20 cellular contexts compared by ENCODE assay signal in the genomic region with DNA sequence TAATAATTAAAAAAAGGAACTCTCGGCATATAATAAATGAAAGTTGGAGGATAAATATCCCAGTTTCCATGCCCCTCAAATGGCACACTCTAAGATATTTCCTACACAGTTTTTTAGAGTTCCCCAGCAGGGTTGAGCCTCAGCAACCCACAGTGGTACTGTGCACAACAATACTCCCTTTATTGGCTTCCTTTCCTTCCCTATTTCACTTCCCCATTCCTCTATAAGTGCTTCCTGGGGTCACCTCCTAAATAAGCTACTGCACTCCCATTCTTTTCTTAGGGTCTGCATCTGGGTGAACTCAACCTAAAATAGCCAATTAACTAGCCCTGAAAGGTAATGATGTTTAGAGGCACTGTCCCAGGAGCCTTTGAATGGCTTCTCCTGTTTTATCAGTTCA.
"Had no signal": no experiment of that assay in that cellular context is flagged by ENCODE, and none has a peak within 500 bp of the region (broad histone marks: within the 10 kb centered on the region; RNA-seq: fewer than 3 reads in every experiment).

No MANE protein-coding gene starts in this region.

- H3K4me3 ChIP-seq: lung, thoracic aorta had no signal

- H3K4me1 ChIP-seq: gastrocnemius medialis, upper lobe of left lung had no signal

- H3K4me3 Mint-ChIP-seq: activated CD8-positive, alpha-beta T cell treated with anti-CD3 and anti-CD28 coated beads for 36 hours; activated naive CD4-positive, alpha-beta T cell treated with anti-CD3 and anti-CD28 coated beads, Interleukin-2, amount 10 ng/mL, durations not matched to agents 7 days and 5 days; activated naive CD8-positive, alpha-beta T cell treated with anti-CD3 and anti-CD28 coated beads, Interleukin-2, amount 50 U/mL, for 24 hours; mesothelial cell of epicardium; nephron progenitor cell; stimulated activated naive B cell treated with anti-CD40 and anti-IgM and Interleukin-4, amounts not matched to agents 10 μg/mL and 1 μg/mL and 100 μg/mL, for 72 hours had no signal

- H3K27ac ChIP-seq: gastrocnemius medialis, thoracic aorta, upper lobe of left lung had no signal

- H3K36me3 ChIP-seq: gastrocnemius medialis, thoracic aorta, upper lobe of left lung had no signal

- H3K9me3 Mint-ChIP-seq: activated CD8-positive, alpha-beta T cell treated with anti-CD3 and anti-CD28 coated beads for 36 hours; activated naive CD4-positive, alpha-beta T cell treated with anti-CD3 and anti-CD28 coated beads, Interleukin-2, amount 10 ng/mL, durations not matched to agents 7 days and 5 days; activated naive CD8-positive, alpha-beta T cell treated with anti-CD3 and anti-CD28 coated beads, Interleukin-2, amount 50 U/mL, for 24 hours had no signal

- H3K27me3 ChIP-seq: gastrocnemius medialis, upper lobe of left lung had no signal

- H3K9me3 ChIP-seq: gastrocnemius medialis, thoracic aorta, upper lobe of left lung had no signal

- H3K27ac Mint-ChIP-seq: activated CD8-positive, alpha-beta T cell treated with anti-CD3 and anti-CD28 coated beads for 36 hours; activated naive CD4-positive, alpha-beta T cell treated with anti-CD3 and anti-CD28 coated beads, Interleukin-2, amount 10 ng/mL, durations not matched to agents 7 days and 5 days; activated naive CD8-positive, alpha-beta T cell treated with anti-CD3 and anti-CD28 coated beads, Interleukin-2, amount 50 U/mL, for 24 hours; nephron progenitor cell; stimulated activated naive B cell treated with anti-CD40 and anti-IgM and Interleukin-4, amounts not matched to agents 10 μg/mL and 1 μg/mL and 100 μg/mL, for 72 hours had no signal

- DNase-seq: activated CD4-positive, alpha-beta T cell treated with anti-CD3 and anti-CD28 coated beads for 48 hours; activated CD4-positive, CD25-positive, alpha-beta regulatory T cell; activated CD8-positive, alpha-beta T cell treated with anti-CD3 and anti-CD28 coated beads for 36 hours; activated effector memory CD4-positive, alpha-beta T cell treated with Interleukin-2 at 50 U/mL for 16 hours; activated naive CD4-positive, alpha-beta T cell treated with anti-CD3 and anti-CD28 coated beads, Interleukin-2, amount 10 ng/mL, durations not matched to agents 7 days and 5 days; activated naive CD8-positive, alpha-beta T cell treated with anti-CD3 and anti-CD28 coated beads, Interleukin-2, amount 50 U/mL, for 24 hours; activated T-cell treated with anti-CD3 and anti-CD28 coated beads, Interleukin-2, amount 50 U/mL, for 48 hours; aorta; cortex of kidney; erythroblast; gastrocnemius medialis; head of caudate nucleus; kidney; nephron progenitor cell; occipital lobe; stimulated activated naive B cell treated with anti-CD40 and anti-IgM and Interleukin-4, amounts not matched to agents 10 μg/mL and 1 μg/mL and 100 μg/mL, for 72 hours; upper lobe of left lung had no signal

- H3K36me3 Mint-ChIP-seq: activated naive CD4-positive, alpha-beta T cell treated with anti-CD3 and anti-CD28 coated beads, Interleukin-2, amount 10 ng/mL, durations not matched to agents 7 days and 5 days; mesothelial cell of epicardium; stimulated activated naive B cell treated with anti-CD40 and anti-IgM and Interleukin-4, amounts not matched to agents 10 μg/mL and 1 μg/mL and 100 μg/mL, for 72 hours had no signal

- H3K27me3 Mint-ChIP-seq: activated naive CD4-positive, alpha-beta T cell treated with anti-CD3 and anti-CD28 coated beads, Interleukin-2, amount 10 ng/mL, durations not matched to agents 7 days and 5 days; activated naive CD8-positive, alpha-beta T cell treated with anti-CD3 and anti-CD28 coated beads, Interleukin-2, amount 50 U/mL, for 24 hours had no signal

- H3K4me1 Mint-ChIP-seq: activated naive CD4-positive, alpha-beta T cell treated with anti-CD3 and anti-CD28 coated beads, Interleukin-2, amount 10 ng/mL, durations not matched to agents 7 days and 5 days; activated naive CD8-positive, alpha-beta T cell treated with anti-CD3 and anti-CD28 coated beads, Interleukin-2, amount 50 U/mL, for 24 hours; stimulated activated naive B cell treated with anti-CD40 and anti-IgM and Interleukin-4, amounts not matched to agents 10 μg/mL and 1 μg/mL and 100 μg/mL, for 72 hours had no signal
